In genomic region chr2:199457147-199458016, GRCh38 we compare ENCODE assay signal across 8 cellular contexts. TPM values are rescaled to one million over a fixed set of nuclear protein-coding genes. Genes with fewer than 3 reads are reported as not detected.
DNase-seq lines count a peak whose midpoint lies in the region; ATAC-seq and TF ChIP-seq lines count a peak whose summit lies in the region.

TSS of gene SATB2 (minus strand) at chr2:199457939. CDS start at chr2:199456037, 1,902 bp downstream.

- H3K9me3 ChIP-seq in HEK293 (ENCODE audit: control insufficient read depth, insufficient read depth, low read depth, low read length), result no peaks in the 10 kb centered on the region
- H3K9me3 ChIP-seq in colonic mucosa, result no peaks in the 10 kb centered on the region

- H3K36me3 ChIP-seq in HEK293 (ENCODE audit: control insufficient read depth in 2 of 2, insufficient read depth in 1 of 2, low read length in 2 of 2) (no peaks in the 10 kb centered on the region; a peak in 1 of 3 replicates), colonic mucosa (no peaks in the 10 kb centered on the region)

- H3K27me3 ChIP-seq in colonic mucosa, result no peaks in the 10 kb centered on the region

- H3K4me3 ChIP-seq in HEK293 (ENCODE audit: low read depth, low read length), result peak within 1 kb of the TSS; percentile 63
- H3K4me3 ChIP-seq in colonic mucosa, result peak within 1 kb of the TSS; percentile 79

- CTCF ChIA-PET in HEK293 (lab: Yijun Ruan, JAX), result interaction anchor here (0.5 kb wide), 1 partner anchor 49 kb away, joined by 4 read pairs; no protein-coding TSS in a partner anchor

- no peaks in the 10 kb centered on the region for H3K36me3 Mint-ChIP-seq in mesothelial cell of epicardium

- H3K27ac ChIP-seq in HEK293 (ENCODE audit: extremely low read depth, low read depth, low read length), result peak within 1 kb of the TSS; percentile 100
- peak within 1 kb of the TSS; percentile 86 for H3K27ac ChIP-seq in colonic mucosa

- H3K9ac ChIP-seq in colonic mucosa (ENCODE audit: low read depth in 2 of 2, low read length in 2 of 2), result peak within 1 kb of the TSS; percentile 90 to 92

- POLR2A ChIA-PET in HEK293 (lab: Yijun Ruan, JAX), result interaction anchor here (1.0 kb wide), 1 partner anchor 14 kb away, joined by 4 read pairs; no protein-coding TSS in a partner anchor

- H3K27ac Mint-ChIP-seq in mesothelial cell of epicardium, result peak within 1 kb of the TSS; percentile 12

- H3K4me3 Mint-ChIP-seq in mesothelial cell of epicardium, result peak within 1 kb of the TSS; percentile 69

- peaks cover 23% of the 10 kb centered on the region for H3K4me1 Mint-ChIP-seq in mesothelial cell of epicardium

- peaks cover 86% of the 10 kb centered on the region for H3K27me3 Mint-ChIP-seq in mesothelial cell of epicardium (ENCODE audit: low read depth)

- no peaks in the 10 kb centered on the region for H3K9me3 Mint-ChIP-seq in mesothelial cell of epicardium

- ATAC-seq in GM19328 (IDR thresholded peaks at IDR 0.05; ENCODE audit: unreplicated experiment), result no peak

- H3K4me1 ChIP-seq in HEK293 (ENCODE audit: control insufficient read depth, insufficient read depth, low read length) (peaks cover 13% of the 10 kb centered on the region), colonic mucosa (no peaks in the 10 kb centered on the region)

- TF ChIP-seq CTCF in HEK293 (tag by site-specific recombination; IDR thresholded peaks at IDR 0.05) (no peak), colonic mucosa (IDR thresholded peaks at IDR 0.05) (no peak), mesothelial cell of epicardium (IDR thresholded peaks at IDR 0.05; ENCODE audit: unreplicated experiment) (no peak)

- intact Hi-C loops in colonic mucosa (cut with DNase I), result loop anchor here (5.0 kb wide), 1 partner anchor 685 kb away; no protein-coding TSS in a partner anchor

- DNase-seq in COR-L47 (lab: John Stamatoyannopoulos, UW) (peak; percentile 33), RKO (ENCODE audit: low spot score) (peak; percentile 95), colonic mucosa (peak; percentile 81), mesothelial cell of epicardium (ENCODE audit: low spot score in 2 of 2, unreplicated experiment in 2 of 2) (peak in 1 of 2 experiments; percentile 58), ureter (ENCODE audit: low spot score) (peak; percentile 49), hippocampal formation (lab: John Stamatoyannopoulos, UW) (no peak)

TF ChIP-seq in HEK293, 187 proteins besides CTCF, POLR2A, EP300 and RAD21 (continues in another document):
- TF ChIP-seq ZBTB8A (tag by site-specific recombination; IDR thresholded peaks at IDR 0.05), result peak; percentile 84
- no peak for TF ChIP-seq ZNF664 (tag by site-specific recombination; IDR thresholded peaks at IDR 0.05)
- TF ChIP-seq ZIC2 (tag by site-specific recombination; IDR thresholded peaks at IDR 0.05), result peak; percentile 0; the same call in 1 of the 2 replicates
- no peak for TF ChIP-seq ZNF837 (tag by site-specific recombination; IDR thresholded peaks at IDR 0.05)
- peak; percentile 76; the same call in 1 of the 2 replicates for TF ChIP-seq ZNF366 (tag by site-specific recombination; conservative IDR thresholded peaks at IDR 0.05)
- TF ChIP-seq ZFP69B (tag by site-specific recombination; IDR thresholded peaks at IDR 0.05), result no peak
- peak; percentile 56; the same call in 1 of the 2 replicates for TF ChIP-seq KLF17 (tag by site-specific recombination; IDR thresholded peaks at IDR 0.05)
- peak; percentile 83 for TF ChIP-seq ZBTB26 (tag by site-specific recombination; optimal IDR thresholded peaks at IDR 0.05)
- no peak for TF ChIP-seq ZNF518A (tag by site-specific recombination; conservative IDR thresholded peaks at IDR 0.05; ENCODE audit: low read depth)
- TF ChIP-seq KLF8 (tag by site-specific recombination; IDR thresholded peaks at IDR 0.05), result 0 out of 2 replicates have a peak, but pooled peaks have one; percentile 17
- peak; percentile 44 for TF ChIP-seq ZFHX2 (tag by site-specific recombination; conservative IDR thresholded peaks at IDR 0.05)
- TF ChIP-seq ZNF660 (tag by site-specific recombination; IDR thresholded peaks at IDR 0.05), result 0 out of 2 replicates have a peak, but pooled peaks have one; percentile 40
- 0 out of 2 replicates have a peak, but pooled peaks have one; percentile 19 for TF ChIP-seq ZBTB17 (tag by site-specific recombination; IDR thresholded peaks at IDR 0.05)
- TF ChIP-seq ZNF449 (tag by site-specific recombination; IDR thresholded peaks at IDR 0.05), result 0 out of 2 replicates have a peak, but pooled peaks have one; percentile 20
- no peak for TF ChIP-seq ZFP3 (tag by site-specific recombination; IDR thresholded peaks at IDR 0.05; ENCODE audit: low read depth)

RNA-seq across cellular contexts. Expression of gene SATB2, which starts in this region (rescaled TPM):
- total RNA-seq in colonic mucosa (100 to 1,000 TPM; 133 to 178 TPM), mesothelial cell of epicardium (3.4 to 4.0 TPM (median 3.8 TPM) in 3 replicates), ureter (2.7 TPM)

Comparison
In these comparisons a context has a peak if more than half of its experiments do, and no peak if none do; other contexts are left out.
1. RNA of gene SATB2 (total RNA-seq): 133 to 178 TPM in colonic mucosa; 3.4 to 4.0 TPM in mesothelial cell of epicardium and 2.7 TPM in ureter (single experiment); every median in the first group is over 10 times any median in the second.
2. DNase-seq: peak in COR-L47 (single experiment), RKO (single experiment), colonic mucosa (single experiment) and ureter (single experiment); none in hippocampal formation (0 of 2).